In the genomic region with DNA sequence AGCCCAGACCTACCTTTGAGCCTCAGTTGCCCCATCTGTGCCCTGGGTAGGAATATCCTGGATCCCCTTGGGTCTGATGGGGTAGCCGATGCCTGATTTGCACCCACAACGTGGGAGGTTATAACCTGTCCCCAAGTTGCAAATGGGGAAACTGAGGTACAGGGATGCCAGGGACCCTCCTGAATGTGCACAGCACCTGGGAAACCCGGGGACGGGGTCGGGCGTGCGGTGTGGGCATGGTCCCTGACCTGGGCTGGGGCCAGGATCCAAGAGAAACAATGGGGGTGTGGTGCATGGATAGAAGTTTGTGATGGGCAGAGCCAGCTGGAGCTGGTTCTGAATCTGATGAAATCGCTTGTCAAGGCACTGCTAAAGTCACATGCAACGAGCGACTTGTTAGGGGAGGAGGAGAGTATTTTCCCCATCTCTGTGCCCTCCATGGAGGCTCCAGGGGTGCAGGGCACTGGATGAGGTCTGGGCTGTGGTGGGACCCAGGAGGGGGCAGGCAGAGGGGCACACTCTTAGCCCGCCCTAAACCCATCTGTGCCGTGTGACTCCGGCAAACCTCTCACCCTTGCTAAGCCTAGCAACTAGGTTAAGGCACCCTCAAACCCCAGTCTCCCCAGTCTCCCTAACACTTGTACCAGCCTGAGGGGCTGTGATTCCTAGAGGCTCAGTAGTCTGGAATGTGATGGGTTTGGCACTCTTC, we compare ENCODE assay signal across 6 cellular contexts. TPM values are rescaled to one million over a fixed set of nuclear protein-coding genes. Genes with fewer than 3 reads are reported as not detected.
A peak's percentile ranks its signal among the peaks of the same experiment; 100 is the strongest.
DNase-seq lines count a peak whose midpoint lies in the region; ATAC-seq and TF ChIP-seq lines count a peak whose summit lies in the region.

No MANE protein-coding gene starts in this region.

- no peaks in the 10 kb centered on the region for H3K27me3 ChIP-seq in mucosa of stomach (ENCODE audit: control insufficient read depth, insufficient read depth, low read length)

- no peak overlapping the region for H3K27ac Mint-ChIP-seq in activated CD8-positive, alpha-beta memory T cell treated with anti-CD3 and anti-CD28 coated beads, Interleukin-2, amount 10 ng/mL, durations not matched to agents 7 days and 5 days

- H3K4me3 ChIP-seq in astrocyte of the spinal cord (ENCODE audit: low read depth, low read length) (peak overlapping the region; percentile 58), mucosa of stomach (ENCODE audit: low read length) (peak overlapping the region; percentile 86)

- no peak for TF ChIP-seq CTCF in astrocyte of the spinal cord (IDR thresholded peaks at IDR 0.05; ENCODE audit: low read depth, low read length)

- peaks cover 19% of the 10 kb centered on the region for H3K4me1 Mint-ChIP-seq in activated CD8-positive, alpha-beta memory T cell treated with anti-CD3 and anti-CD28 coated beads, Interleukin-2, amount 10 ng/mL, durations not matched to agents 7 days and 5 days

- peak overlapping the region; percentile 83 for H3K9ac ChIP-seq in mucosa of stomach (ENCODE audit: low read length)

- in situ Hi-C loops in astrocyte of the spinal cord (cut with HindIII; ENCODE audit: low sequenced_read_pairs), result no loop called here

- no peaks in the 10 kb centered on the region for H3K9me3 ChIP-seq in mucosa of stomach (ENCODE audit: control insufficient read depth, low read length)

- no peak overlapping the region for H3K4me3 Mint-ChIP-seq in activated CD8-positive, alpha-beta memory T cell treated with anti-CD3 and anti-CD28 coated beads, Interleukin-2, amount 10 ng/mL, durations not matched to agents 7 days and 5 days

- CTCF ChIA-PET in activated CD8-positive, alpha-beta memory T cell treated with anti-CD3 and anti-CD28 coated beads, Interleukin-2, amount 10 ng/mL, durations not matched to agents 7 days and 5 days (lab: Charles Lee), result interaction anchor here (0.6 to 15.3 kb wide), 15 partner anchors 12 to 209 kb away, joined by 3 to 278 read pairs (median 11); a partner anchor contains a TSS

- H3K36me3 Mint-ChIP-seq in activated CD8-positive, alpha-beta memory T cell treated with anti-CD3 and anti-CD28 coated beads, Interleukin-2, amount 10 ng/mL, durations not matched to agents 7 days and 5 days, result no peaks in the 10 kb centered on the region

- peaks cover 61% of the 10 kb centered on the region for H3K27me3 Mint-ChIP-seq in activated CD8-positive, alpha-beta memory T cell treated with anti-CD3 and anti-CD28 coated beads, Interleukin-2, amount 10 ng/mL, durations not matched to agents 7 days and 5 days

- H3K4me1 ChIP-seq in mucosa of stomach (ENCODE audit: control insufficient read depth, insufficient read depth, low read length), result peaks cover 37% of the 10 kb centered on the region

- no peaks in the 10 kb centered on the region for H3K9me3 Mint-ChIP-seq in activated CD8-positive, alpha-beta memory T cell treated with anti-CD3 and anti-CD28 coated beads, Interleukin-2, amount 10 ng/mL, durations not matched to agents 7 days and 5 days (ENCODE audit: low read depth)

- DNase-seq in DMS53 (lab: John Stamatoyannopoulos, UW), result peak; percentile 64
- DNase-seq in astrocyte of the spinal cord (ENCODE audit: low read depth, low spot score), result no peak
- DNase-seq in activated CD8-positive, alpha-beta memory T cell treated with anti-CD3 and anti-CD28 coated beads, Interleukin-2, amount 10 ng/mL, durations not matched to agents 7 days and 5 days, result no peak
- DNase-seq in NCI-H2081 (lab: John Stamatoyannopoulos, UW), result no peak

- no peaks in the 10 kb centered on the region for H3K36me3 ChIP-seq in mucosa of stomach (ENCODE audit: control insufficient read depth, insufficient read depth, low read length)

- ATAC-seq in activated CD8-positive, alpha-beta memory T cell treated with anti-CD3 and anti-CD28 coated beads, Interleukin-2, amount 10 ng/mL, durations not matched to agents 7 days and 5 days, result no peak
- ATAC-seq in GM21723 (IDR thresholded peaks at IDR 0.05; ENCODE audit: unreplicated experiment), result no peak

RNA-seq across cellular contexts. Expression of a gene that starts 0.7 kb away (rescaled TPM):
- not detected for total RNA-seq in activated CD8-positive, alpha-beta memory T cell treated with anti-CD3 and anti-CD28 coated beads, Interleukin-2, amount 10 ng/mL, durations not matched to agents 7 days and 5 days

RNA-seq across cellular contexts. Expression of a gene that starts 10.7 kb away (rescaled TPM):
- total RNA-seq in activated CD8-positive, alpha-beta memory T cell treated with anti-CD3 and anti-CD28 coated beads, Interleukin-2, amount 10 ng/mL, durations not matched to agents 7 days and 5 days, result under 1 TPM in 1 of 2 experiments, not detected in 1; 0.12 TPM

RNA-seq across cellular contexts. Expression of a gene that starts 32.5 kb away (rescaled TPM):
- 100 to 1,000 TPM; 197 to 247 TPM for total RNA-seq in activated CD8-positive, alpha-beta memory T cell treated with anti-CD3 and anti-CD28 coated beads, Interleukin-2, amount 10 ng/mL, durations not matched to agents 7 days and 5 days

RNA-seq across cellular contexts. Expression of a gene that starts 46.3 kb away (rescaled TPM):
- total RNA-seq in activated CD8-positive, alpha-beta memory T cell treated with anti-CD3 and anti-CD28 coated beads, Interleukin-2, amount 10 ng/mL, durations not matched to agents 7 days and 5 days, result 10 to 100 TPM; 35.5 to 44.7 TPM

RNA-seq across cellular contexts. Expression of a gene that starts 51.2 kb away (rescaled TPM):
- 10 to 100 TPM; 29.6 to 30.0 TPM for total RNA-seq in activated CD8-positive, alpha-beta memory T cell treated with anti-CD3 and anti-CD28 coated beads, Interleukin-2, amount 10 ng/mL, durations not matched to agents 7 days and 5 days
